In genomic region chr1:43688109-43688387, GRCh38 we compare ENCODE assay signal across 17 cellular contexts. TPM values are rescaled to one million over a fixed set of nuclear protein-coding genes. Genes with fewer than 3 reads are reported as not detected.
DNase-seq lines count a peak whose midpoint lies in the region; ATAC-seq, FAIRE-seq and TF ChIP-seq lines count a peak whose summit lies in the region.
"Had no signal": no experiment of that assay in that cellular context is flagged by ENCODE, and none has a peak within 500 bp of the region (broad histone marks: within the 10 kb centered on the region; RNA-seq: fewer than 3 reads in every experiment).

No MANE protein-coding gene starts in this region.

- TF ChIP-seq CTCF in K562 (IDR thresholded peaks at IDR 0.05 in 2 of 3, conservative IDR thresholded peaks at IDR 0.05 in 1 of 3; ENCODE audit: insufficient read depth in 2 of 3, low read depth in 1 of 3, low read length in 3 of 3): no peak
- no peak for TF ChIP-seq CTCF in fibroblast of lung (conservative IDR thresholded peaks at IDR 0.05 in 1 of 2, IDR thresholded peaks at IDR 0.05 in 1 of 2; ENCODE audit: low read depth in 1 of 2, low read length in 2 of 2)
- TF ChIP-seq CTCF in coronary artery (IDR thresholded peaks at IDR 0.05): no peak

- no peak overlapping the region for H3K4me3 Mint-ChIP-seq in activated CD8-positive, alpha-beta memory T cell treated with anti-CD3 and anti-CD28 coated beads, Interleukin-2, amount 10 ng/mL, durations not matched to agents 7 days and 5 days
- H3K4me3 Mint-ChIP-seq: CD14-positive monocyte had no signal

- H3K9ac ChIP-seq in K562 (ENCODE audit: insufficient read depth in 1 of 2, low read depth in 2 of 2, low read length in 2 of 2) (no peak overlapping the region), fibroblast of lung (ENCODE audit: insufficient read depth, low read length) (no peak overlapping the region)

- no peaks in the 10 kb centered on the region for H3K9me3 ChIP-seq in K562 (replicated peaks; ENCODE audit: control insufficient read depth, insufficient read depth, low read depth, low read length)
- no peaks in the 10 kb centered on the region for H3K9me3 ChIP-seq in fibroblast of lung (ENCODE audit: control insufficient read depth, insufficient read depth, low read depth, low read length)
- H3K9me3 ChIP-seq: Caco-2, HAP-1 had no signal

- no peak overlapping the region for H3K27ac ChIP-seq in K562 (ENCODE audit: extremely low read depth, low read depth, low read length)
- H3K27ac ChIP-seq in fibroblast of lung (ENCODE audit: insufficient read depth, low read length): peak overlapping the region; percentile 5
- H3K27ac ChIP-seq in coronary artery: no peak overlapping the region

- POLR2A ChIA-PET in K562 (lab: Yijun Ruan, JAX): interaction anchor here (0.6 to 2.9 kb wide), 6 partner anchors 9 to 70 kb away, joined by 3 to 11 read pairs (median 4); partner anchors contain the start of gene ST3GAL3

- 82% methylated on average over 2 of the region's 2 CpGs for WGBS in K562 (ENCODE audit: insufficient coverage, low coverage, missing lambda C conversion rate)

- ATAC-seq in activated CD8-positive, alpha-beta memory T cell treated with anti-CD3 and anti-CD28 coated beads, Interleukin-2, amount 10 ng/mL, durations not matched to agents 7 days and 5 days: no peak
- ATAC-seq in K562 (no peak), GM18861 (IDR thresholded peaks at IDR 0.05; ENCODE audit: unreplicated experiment) (no peak)

- H3K79me2 ChIP-seq in K562 (ENCODE audit: control insufficient read depth, insufficient read depth, low read length) (no peaks in the 10 kb centered on the region), fibroblast of lung (ENCODE audit: control insufficient read depth, insufficient read depth, low read length) (no peaks in the 10 kb centered on the region)

- intact Hi-C loops in K562 (cut with micrococcal nuclease): no loop called here

- CTCF ChIA-PET in activated CD8-positive, alpha-beta memory T cell treated with anti-CD3 and anti-CD28 coated beads, Interleukin-2, amount 10 ng/mL, durations not matched to agents 7 days and 5 days (lab: Charles Lee): interaction anchor here (0.7 kb wide), 1 partner anchor 247 kb away, joined by 3 read pairs; no protein-coding TSS in a partner anchor
- CTCF ChIA-PET in K562 (lab: Yijun Ruan, JAX; ENCODE audit: low intra/inter-chr PET ratio): no interaction called here

- no peaks in the 10 kb centered on the region; a peak in 1 of 5 replicates for H3K4me1 ChIP-seq in K562 (replicated peaks in 1 of 2; ENCODE audit: control insufficient read depth in 2 of 2, insufficient read depth in 2 of 2, low read length in 2 of 2)
- H3K4me1 ChIP-seq in fibroblast of lung (ENCODE audit: control insufficient read depth, extremely low read depth, insufficient read depth, low read length): peaks cover 29% of the 10 kb centered on the region
- H3K4me1 ChIP-seq: Caco-2 had no signal

- no peaks in the 10 kb centered on the region for H3K9me3 Mint-ChIP-seq in activated CD8-positive, alpha-beta memory T cell treated with anti-CD3 and anti-CD28 coated beads, Interleukin-2, amount 10 ng/mL, durations not matched to agents 7 days and 5 days (ENCODE audit: low read depth)
- H3K9me3 Mint-ChIP-seq: CD14-positive monocyte had no signal

- H3K27ac Mint-ChIP-seq in activated CD8-positive, alpha-beta memory T cell treated with anti-CD3 and anti-CD28 coated beads, Interleukin-2, amount 10 ng/mL, durations not matched to agents 7 days and 5 days: peak overlapping the region; percentile 55

- no peak for TF ChIP-seq EP300 in K562 (IDR thresholded peaks at IDR 0.05; ENCODE audit: low read length)

- H2AFZ ChIP-seq in K562 (ENCODE audit: low read depth, low read length): no peak overlapping the region
- no peak overlapping the region for H2AFZ ChIP-seq in fibroblast of lung (ENCODE audit: low read length)

- no peak overlapping the region for H3K4me3 ChIP-seq in K562
- no peak overlapping the region for H3K4me3 ChIP-seq in fibroblast of lung (replicated peaks in 1 of 4; ENCODE audit: control extremely low read depth in 1 of 4, insufficient read depth in 1 of 4, low read depth in 3 of 4, low read length in 4 of 4)
- no peak overlapping the region for H3K4me3 ChIP-seq in coronary artery
- H3K4me3 ChIP-seq: HAP-1 had no signal

- DNase-seq in activated CD8-positive, alpha-beta memory T cell treated with anti-CD3 and anti-CD28 coated beads, Interleukin-2, amount 10 ng/mL, durations not matched to agents 7 days and 5 days: no peak
- no peak for DNase-seq in activated CD8-positive, alpha-beta memory T cell treated with anti-CD3 and anti-CD28 coated beads for 24 hours
- DNase-seq in K562 (ENCODE audit: extremely low read depth in 1 of 4, low spot score in 3 of 4) (no peak), fibroblast of lung (ENCODE audit: low read depth in 2 of 2) (no peak), urothelium cell line (ENCODE audit: low spot score) (no peak), GF-D8 (lab: John Stamatoyannopoulos, UW) (no peak), coronary artery (ENCODE audit: low spot score) (no peak)
- DNase-seq: 8988T, Caco-2, DMS53, NCI-H1436 treated with DMSO at 0.1 percent for 48 hours, NCI-H2081, NCI-H526 had no signal

- H3K27me3 Mint-ChIP-seq in activated CD8-positive, alpha-beta memory T cell treated with anti-CD3 and anti-CD28 coated beads, Interleukin-2, amount 10 ng/mL, durations not matched to agents 7 days and 5 days: no peaks in the 10 kb centered on the region

- peaks cover 90% of the 10 kb centered on the region for H3K36me3 ChIP-seq in K562 (ENCODE audit: control insufficient read depth, insufficient read depth, low read length)
- H3K36me3 ChIP-seq in fibroblast of lung (ENCODE audit: control insufficient read depth, insufficient read depth, low read length): peaks cover 51% of the 10 kb centered on the region

- H3K36me3 Mint-ChIP-seq in activated CD8-positive, alpha-beta memory T cell treated with anti-CD3 and anti-CD28 coated beads, Interleukin-2, amount 10 ng/mL, durations not matched to agents 7 days and 5 days: peaks cover 66% of the 10 kb centered on the region

- TF ChIP-seq RAD21 in K562 (CRISPR knock-in tag; conservative IDR thresholded peaks at IDR 0.05 in 1 of 2, IDR thresholded peaks at IDR 0.05 in 1 of 2): no peak

- TF ChIP-seq POLR2A in K562 (conservative IDR thresholded peaks at IDR 0.05): no peak

- in situ Hi-C loops in K562 (cut with MboI): no loop called here

- BruUV-seq in K562 (replicated peaks; lab: Mats Ljungman, UMichigan): no TSS peak

- no peaks in the 10 kb centered on the region for H3K27me3 ChIP-seq in K562 (ENCODE audit: control insufficient read depth in 2 of 2, insufficient read depth in 2 of 2, low read length in 2 of 2)
- H3K27me3 ChIP-seq in fibroblast of lung (ENCODE audit: control insufficient read depth, insufficient read depth, low read length): no peaks in the 10 kb centered on the region

- H4K20me1 ChIP-seq in K562 (replicated peaks; ENCODE audit: control insufficient read depth, insufficient read depth, low read length) (0 out of 2 replicates have a peak, but pooled peaks cover 4% of the 10 kb centered on the region), fibroblast of lung (ENCODE audit: control insufficient read depth, extremely low read depth, insufficient read depth, low read length) (no peaks in the 10 kb centered on the region)

- FAIRE-seq in K562 (lab: Jason Lieb, UNC) (peak; percentile 70), urothelium cell line (lab: Jason Lieb, UNC) (peak; percentile 5)
- FAIRE-seq: GM18507 had no signal

- H3K4me2 ChIP-seq in K562 (ENCODE audit: insufficient read depth, low read length) (no peak overlapping the region), fibroblast of lung (ENCODE audit: extremely low read depth, insufficient read depth, low read length) (peak overlapping the region; percentile 2)

- H3K4me1 Mint-ChIP-seq in activated CD8-positive, alpha-beta memory T cell treated with anti-CD3 and anti-CD28 coated beads, Interleukin-2, amount 10 ng/mL, durations not matched to agents 7 days and 5 days: no peaks in the 10 kb centered on the region

- H3K9me1 ChIP-seq in K562 (ENCODE audit: control insufficient read depth, insufficient read depth, low read length): no peaks in the 10 kb centered on the region

RNA-seq across cellular contexts. Expression of gene ST3GAL3, which starts 19.3 kb away (rescaled TPM):
- 10 to 100 TPM; 18.1 to 26.7 TPM for total RNA-seq in activated CD8-positive, alpha-beta memory T cell treated with anti-CD3 and anti-CD28 coated beads, Interleukin-2, amount 10 ng/mL, durations not matched to agents 7 days and 5 days
- total RNA-seq in K562 (2011; cell fraction: chromatin; rRNA removed; ENCODE audit: low replicate concordance): 181 and 201 TPM in 2 replicates
- 75.9 and 89.5 TPM in 2 replicates for total RNA-seq in K562 (2011; cell fraction: nucleolus; rRNA removed)
- 148 and 229 TPM in 2 replicates for total RNA-seq in K562 (2011; cell fraction: nucleoplasm; rRNA removed)
- total RNA-seq in K562 (2014; rRNA removed) (8.9 and 13.4 TPM in 2 replicates), K562 (2014; rRNA removed; fragmentation: Illumina TruSeq; extraction: Trizol) (11.5 and 12.2 TPM in 2 replicates), K562 (2015; rRNA removed; fragmentation: Illumina TruSeq; extraction: Trizol) (9.5 and 9.8 TPM in 2 replicates), K562 (2021) (18.9 and 20.7 TPM in 2 replicates), fibroblast of lung (11.8 and 16.3 TPM in 2 replicates)
- polyA plus RNA-seq in K562 (2011; rRNA removed) (12.0 and 17.8 TPM in 2 replicates), K562 (2014; fragmentation: Illumina TruSeq; extraction: Trizol) (18.1 and 18.5 TPM in 2 replicates), K562 (2014; fragmentation: Nextera tagmentation; extraction: Ambion mirVana) (1 to 10 TPM; 1.2 to 1.6 TPM), K562 (2014; rRNA removed) (11.0 and 12.8 TPM in 2 replicates), fibroblast of lung (13.1 and 13.7 TPM in 2 replicates)
- 9.4 and 15.6 TPM in 2 replicates for polyA plus RNA-seq in K562 (2011; cell fraction: cytosol; rRNA removed)
- polyA plus RNA-seq in K562 (2011; cell fraction: nucleus; rRNA removed): 45.5 and 47.5 TPM in 2 replicates
- polyA plus RNA-seq in K562 (2012): 13.3 and 31.3 TPM in 2 replicates
- polyA minus RNA-seq in K562 (2011; rRNA and poly(A)+ RNA removed): 16.9 and 23.2 TPM in 2 replicates
- 7.9 and 18.4 TPM in 2 replicates for polyA minus RNA-seq in K562 (2011; cell fraction: cytosol; rRNA and poly(A)+ RNA removed)
- polyA minus RNA-seq in K562 (2011; cell fraction: nucleus; rRNA and poly(A)+ RNA removed): 21.5 and 30.5 TPM in 2 replicates
- polyA plus RNA-seq in fibroblast of lung (2012): 11.7 and 13.0 TPM in 2 replicates
- polyA minus RNA-seq in fibroblast of lung (ENCODE audit: low replicate concordance): 53.2 and 73.3 TPM in 2 replicates

RNA-seq across cellular contexts. Expression of gene KDM4A, which starts 38.1 kb away (rescaled TPM):
- 10 to 100 TPM; 39.8 to 40.1 TPM for total RNA-seq in activated CD8-positive, alpha-beta memory T cell treated with anti-CD3 and anti-CD28 coated beads, Interleukin-2, amount 10 ng/mL, durations not matched to agents 7 days and 5 days
- 118 and 126 TPM in 2 replicates for total RNA-seq in K562 (2011; cell fraction: chromatin; rRNA removed; ENCODE audit: low replicate concordance)
- total RNA-seq in K562 (2011; cell fraction: nucleolus; rRNA removed): 43.2 and 43.6 TPM in 2 replicates
- 47.6 and 48.7 TPM in 2 replicates for total RNA-seq in K562 (2011; cell fraction: nucleoplasm; rRNA removed)
- total RNA-seq in K562 (2014; rRNA removed) (15.6 and 16.0 TPM in 2 replicates), K562 (2014; rRNA removed; fragmentation: Illumina TruSeq; extraction: Trizol) (17.6 and 21.2 TPM in 2 replicates), K562 (2015; rRNA removed; fragmentation: Illumina TruSeq; extraction: Trizol) (13.1 and 14.3 TPM in 2 replicates), K562 (2021) (27.3 and 33.6 TPM in 2 replicates), fibroblast of lung (38.3 and 50.2 TPM in 2 replicates)
- polyA plus RNA-seq in K562 (2011; rRNA removed) (12.5 and 20.8 TPM in 2 replicates), K562 (2014; fragmentation: Illumina TruSeq; extraction: Trizol) (24.9 and 26.4 TPM in 2 replicates), K562 (2014; fragmentation: Nextera tagmentation; extraction: Ambion mirVana) (10 to 100 TPM in 1 of 2 experiments, 1 to 10 TPM in 1; 3.6 to 12.1 TPM), K562 (2014; rRNA removed) (13.5 and 14.2 TPM in 2 replicates), fibroblast of lung (22.3 and 22.7 TPM in 2 replicates)
- polyA plus RNA-seq in K562 (2011; cell fraction: cytosol; rRNA removed): 5.4 and 12.3 TPM in 2 replicates
- 18.6 and 24.1 TPM in 2 replicates for polyA plus RNA-seq in K562 (2011; cell fraction: nucleus; rRNA removed)
- polyA plus RNA-seq in K562 (2012): 17.2 and 34.3 TPM in 2 replicates
- 26.9 and 40.0 TPM in 2 replicates for polyA minus RNA-seq in K562 (2011; rRNA and poly(A)+ RNA removed)
- 11.4 and 12.3 TPM in 2 replicates for polyA minus RNA-seq in K562 (2011; cell fraction: cytosol; rRNA and poly(A)+ RNA removed)
- 8.6 and 19.7 TPM in 2 replicates for polyA minus RNA-seq in K562 (2011; cell fraction: nucleus; rRNA and poly(A)+ RNA removed)
- 21.2 and 21.8 TPM in 2 replicates for polyA plus RNA-seq in fibroblast of lung (2012)
- polyA minus RNA-seq in fibroblast of lung (ENCODE audit: low replicate concordance): 28.5 and 45.6 TPM in 2 replicates
